In the genomic region with DNA sequence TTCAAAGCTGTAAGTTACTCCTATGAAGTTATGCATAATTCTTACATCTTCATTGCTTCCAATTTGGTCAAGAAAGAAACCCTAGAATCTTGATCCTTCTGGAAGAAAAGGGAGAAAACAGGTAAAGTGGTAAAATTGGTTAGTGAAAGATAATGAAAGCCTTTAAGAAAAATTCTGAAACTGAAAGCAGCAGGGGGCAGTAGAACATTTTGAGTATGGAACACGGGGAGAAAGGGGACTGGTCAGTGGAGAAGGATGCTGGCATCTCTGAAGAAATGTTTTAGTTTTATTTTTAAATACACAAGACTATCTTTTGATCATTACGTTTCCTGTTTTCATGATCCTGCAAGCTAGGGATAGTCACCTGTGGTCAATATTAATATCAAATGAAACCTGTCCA, we compare ENCODE assay signal across 12 cellular contexts. TPM values are rescaled to one million over a fixed set of nuclear protein-coding genes. Genes with fewer than 3 reads are reported as not detected.
A peak's percentile ranks its signal among the peaks of the same experiment; 100 is the strongest.
DNase-seq lines count a peak whose midpoint lies in the region; ATAC-seq and TF ChIP-seq lines count a peak whose summit lies in the region.
"Had no signal": no experiment of that assay in that cellular context is flagged by ENCODE, and none has a peak within 500 bp of the region (broad histone marks: within the 10 kb centered on the region; RNA-seq: fewer than 3 reads in every experiment).

No MANE protein-coding gene starts in this region.

- no peaks in the 10 kb centered on the region for H3K27me3 ChIP-seq in lower lobe of right lung (ENCODE audit: low read depth)
- H3K27me3 ChIP-seq: tibial artery had no signal

- H3K36me3 ChIP-seq in lower lobe of right lung: no peaks in the 10 kb centered on the region
- H3K36me3 ChIP-seq: tibial artery had no signal

- H3K27me3 Mint-ChIP-seq in activated CD4-positive, alpha-beta memory T cell treated with anti-CD3 and anti-CD28 coated beads for 36 hours: no peaks in the 10 kb centered on the region
- H3K27me3 Mint-ChIP-seq: activated naive CD4-positive, alpha-beta T cell treated with anti-CD3 and anti-CD28 coated beads, Interleukin-2, amount 10 ng/mL, durations not matched to agents 7 days and 5 days had no signal

- H3K27ac Mint-ChIP-seq in activated CD4-positive, alpha-beta memory T cell treated with anti-CD3 and anti-CD28 coated beads for 36 hours: no peak overlapping the region
- H3K27ac Mint-ChIP-seq: activated naive CD4-positive, alpha-beta T cell treated with anti-CD3 and anti-CD28 coated beads, Interleukin-2, amount 10 ng/mL, durations not matched to agents 7 days and 5 days; naive thymus-derived CD4-positive, alpha-beta T cell had no signal

- peak; percentile 38 for DNase-seq in COR-L47 (lab: John Stamatoyannopoulos, UW)
- peak; percentile 11 for DNase-seq in NCI-H1092 (lab: John Stamatoyannopoulos, UW)
- peak; percentile 57 for DNase-seq in amniotic epithelial cell (ENCODE audit: low read depth)
- peak; percentile 27 for DNase-seq in kidney glomerular epithelial cell (lab: John Stamatoyannopoulos, UW)
- DNase-seq in activated CD8-positive, alpha-beta memory T cell treated with anti-CD3 and anti-CD28 coated beads for 24 hours: no peak
- DNase-seq in activated CD4-positive, alpha-beta memory T cell treated with anti-CD3 and anti-CD28 coated beads for 36 hours: no peak
- no peak for DNase-seq in stimulated activated CD4-positive, alpha-beta T cell treated with anti-CD3 and anti-CD28 coated beads, Interleukin-12 subunit alpha, Interleukin-12 subunit beta, amount 100 ng/mL, for 4 hours
- no peak for DNase-seq in lower lobe of right lung
- DNase-seq: activated naive CD4-positive, alpha-beta T cell treated with anti-CD3 and anti-CD28 coated beads, Interleukin-2, amount 10 ng/mL, durations not matched to agents 7 days and 5 days; naive thymus-derived CD4-positive, alpha-beta T cell; stimulated activated CD4-positive, alpha-beta T cell treated with anti-CD3 and anti-CD28 coated beads, Interleukin-2, amount 100 ng/mL, for 24 hours; tibial artery had no signal

- H3K9me3 Mint-ChIP-seq in activated CD4-positive, alpha-beta memory T cell treated with anti-CD3 and anti-CD28 coated beads for 36 hours: no peaks in the 10 kb centered on the region
- H3K9me3 Mint-ChIP-seq: activated naive CD4-positive, alpha-beta T cell treated with anti-CD3 and anti-CD28 coated beads, Interleukin-2, amount 10 ng/mL, durations not matched to agents 7 days and 5 days had no signal

- no peaks in the 10 kb centered on the region for H3K4me1 ChIP-seq in lower lobe of right lung
- H3K4me1 ChIP-seq: tibial artery had no signal

- H3K27ac ChIP-seq in lower lobe of right lung: no peak overlapping the region
- H3K27ac ChIP-seq: tibial artery had no signal

- ATAC-seq in lower lobe of right lung: no peak
- ATAC-seq: naive thymus-derived CD4-positive, alpha-beta T cell had no signal

- no peak overlapping the region for H3K4me3 ChIP-seq in lower lobe of right lung
- H3K4me3 ChIP-seq: tibial artery had no signal

- POLR2A ChIA-PET in activated CD4-positive, alpha-beta memory T cell treated with anti-CD3 and anti-CD28 coated beads for 36 hours (lab: Charles Lee): no interaction called here

- CTCF ChIA-PET in activated CD4-positive, alpha-beta memory T cell treated with anti-CD3 and anti-CD28 coated beads for 36 hours (lab: Charles Lee): no interaction called here

- no peak overlapping the region for H3K4me3 Mint-ChIP-seq in activated CD4-positive, alpha-beta memory T cell treated with anti-CD3 and anti-CD28 coated beads for 36 hours
- H3K4me3 Mint-ChIP-seq: activated naive CD4-positive, alpha-beta T cell treated with anti-CD3 and anti-CD28 coated beads, Interleukin-2, amount 10 ng/mL, durations not matched to agents 7 days and 5 days; naive thymus-derived CD4-positive, alpha-beta T cell had no signal

- TF ChIP-seq CTCF in lower lobe of right lung (IDR thresholded peaks at IDR 0.05): no peak

- intact Hi-C loops in activated CD4-positive, alpha-beta memory T cell treated with anti-CD3 and anti-CD28 coated beads for 36 hours (cut with micrococcal nuclease): no loop called here
- intact Hi-C loops in lower lobe of right lung (cut with DNase I): no loop called here

- no peaks in the 10 kb centered on the region for H3K36me3 Mint-ChIP-seq in activated CD4-positive, alpha-beta memory T cell treated with anti-CD3 and anti-CD28 coated beads for 36 hours
- H3K36me3 Mint-ChIP-seq: activated naive CD4-positive, alpha-beta T cell treated with anti-CD3 and anti-CD28 coated beads, Interleukin-2, amount 10 ng/mL, durations not matched to agents 7 days and 5 days; naive thymus-derived CD4-positive, alpha-beta T cell had no signal

- no peaks in the 10 kb centered on the region for H3K4me1 Mint-ChIP-seq in activated CD4-positive, alpha-beta memory T cell treated with anti-CD3 and anti-CD28 coated beads for 36 hours (ENCODE audit: low read depth)
- H3K4me1 Mint-ChIP-seq: activated naive CD4-positive, alpha-beta T cell treated with anti-CD3 and anti-CD28 coated beads, Interleukin-2, amount 10 ng/mL, durations not matched to agents 7 days and 5 days; naive thymus-derived CD4-positive, alpha-beta T cell had no signal

- H3K9me3 ChIP-seq in lower lobe of right lung: no peaks in the 10 kb centered on the region
- H3K9me3 ChIP-seq: tibial artery had no signal

RNA-seq across cellular contexts. Expression of gene SLIT2, which starts 54.3 kb away (rescaled TPM):
- not detected for total RNA-seq in activated CD4-positive, alpha-beta memory T cell treated with anti-CD3 and anti-CD28 coated beads for 36 hours
- 91.8 TPM for total RNA-seq in lower lobe of right lung
- total RNA-seq: naive thymus-derived CD4-positive, alpha-beta T cell had no signal

Comparison
In these comparisons a context has a peak if more than half of its experiments do, and no peak if none do; other contexts are left out.
1. DNase-seq: peak in COR-L47 (single experiment), NCI-H1092 (single experiment), amniotic epithelial cell (single experiment) and kidney glomerular epithelial cell (single experiment); none in activated CD8-positive, alpha-beta memory T cell treated with anti-CD3 and anti-CD28 coated beads for 24 hours (single experiment), activated CD4-positive, alpha-beta memory T cell treated with anti-CD3 and anti-CD28 coated beads for 36 hours (single experiment), stimulated activated CD4-positive, alpha-beta T cell treated with anti-CD3 and anti-CD28 coated beads, Interleukin-12 subunit alpha, Interleukin-12 subunit beta, amount 100 ng/mL, for 4 hours (single experiment) and lower lobe of right lung (single experiment).
2. RNA of gene SLIT2, which starts 54.3 kb away (total RNA-seq): 91.8 TPM in lower lobe of right lung (single experiment); not detected in activated CD4-positive, alpha-beta memory T cell treated with anti-CD3 and anti-CD28 coated beads for 36 hours; every median in the first group is over 10 times any median in the second.